Comparison of ENCODE assay signal across 31 cellular contexts in genomic region chr4:63459329-63459728, GRCh38.
DNase-seq lines count a peak whose midpoint lies in the region; ATAC-seq and TF ChIP-seq lines count a peak whose summit lies in the region.
"Had no signal": no experiment of that assay in that cellular context is flagged by ENCODE, and none has a peak within 500 bp of the region (broad histone marks: within the 10 kb centered on the region; RNA-seq: fewer than 3 reads in every experiment).

No MANE protein-coding gene starts in this region.

- ATAC-seq in GM18858 (IDR thresholded peaks at IDR 0.05; ENCODE audit: unreplicated experiment) (peak; percentile 75), HG03066 (IDR thresholded peaks at IDR 0.05; ENCODE audit: low read depth, unreplicated experiment) (peak; percentile 90), GM21515 (IDR thresholded peaks at IDR 0.05; ENCODE audit: unreplicated experiment) (no peak), HG03354 (IDR thresholded peaks at IDR 0.05; ENCODE audit: poor library complexity, severe bottlenecking, unreplicated experiment) (no peak), GM19328 (IDR thresholded peaks at IDR 0.05; ENCODE audit: unreplicated experiment) (no peak)
- ATAC-seq: PC-3, sciatic nerve had no signal

- TF ChIP-seq CTCF in NB4 (IDR thresholded peaks at IDR 0.05; ENCODE audit: low read depth, low read length), result no peak

- no peak overlapping the region for H3K4me3 ChIP-seq in NB4 (ENCODE audit: low read depth, low read length)
- H3K4me3 ChIP-seq: esophagus muscularis mucosa, thyroid gland had no signal

- no peak for TF ChIP-seq POLR2A in NB4 (IDR thresholded peaks at IDR 0.05; ENCODE audit: extremely low read depth, insufficient read length)
- no peak for TF ChIP-seq POLR2A in erythroblast (IDR thresholded peaks at IDR 0.05; ENCODE audit: low read length)

- DNase-seq in NB4 (ENCODE audit: low read depth) (peak; percentile 53), SKM-1 treated with dmso at 0.1 percent for 144 hours (lab: John Stamatoyannopoulos, UW; ENCODE audit: unreplicated experiment) (peak; percentile 95), erythroblast (lab: John Stamatoyannopoulos, UW) (no peak)
- DNase-seq: ACHN; activated CD4-positive, alpha-beta T cell treated with anti-CD3 and anti-CD28 coated beads, Interleukin-2, amount 10 ng/mL, durations not matched to agents 24 days and 14 days; activated naive CD4-positive, alpha-beta T cell treated with anti-CD3 and anti-CD28 coated beads for 36 hours; activated T-cell treated with anti-CD3 and anti-CD28 coated beads, Interleukin-2, amount 50 U/mL, for 48 hours; amygdala; C1 segment of cervical spinal cord; Calu3; cortex of kidney; foreskin melanocyte; H9; hippocampal formation; immature natural killer cell; NCI-H1092; NCI-H187 treated with DMSO at 0.1 percent for 48 hours; NCI-H2227 treated with DMSO at 0.1 percent for 48 hours; PC-3; posterior cingulate gyrus; SHP77; stimulated activated CD4-positive, alpha-beta T cell treated with anti-CD3 and anti-CD28 coated beads, Interleukin-4, amount 100 ng/mL, for 4 hours; T-helper 1 cell; thyroid gland had no signal

Comparison
In these comparisons a context has a peak if more than half of its experiments do, and no peak if none do; other contexts are left out.
1. ATAC-seq: peak in GM18858 (single experiment) and HG03066 (single experiment); none in GM21515 (single experiment), HG03354 (single experiment) and GM19328 (single experiment).
2. DNase-seq: peak in NB4 (single experiment) and SKM-1 treated with dmso at 0.1 percent for 144 hours (single experiment); none in erythroblast (0 of 2).